22 cellular contexts compared by ENCODE assay signal in the genomic region with DNA sequence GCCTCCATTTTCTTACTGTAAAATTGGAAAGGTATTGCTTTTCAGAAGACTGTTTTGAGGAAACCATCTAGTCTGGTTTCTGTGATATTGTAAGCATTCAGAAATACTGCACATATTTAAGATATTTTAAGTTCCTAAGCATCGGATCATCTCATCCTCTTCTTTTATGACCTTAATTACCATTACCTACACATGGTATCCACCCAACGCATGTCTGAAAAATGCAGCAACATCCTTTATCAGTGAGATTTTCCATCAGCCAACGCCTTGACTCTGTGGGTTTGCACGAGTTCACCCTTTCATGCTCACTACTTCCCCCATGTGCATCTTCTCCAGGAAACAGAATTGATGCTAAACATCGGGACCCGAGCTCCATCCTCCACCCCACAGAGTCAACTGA.
DNase-seq lines count a peak whose midpoint lies in the region; ATAC-seq and TF ChIP-seq lines count a peak whose summit lies in the region.
"Had no signal": no experiment of that assay in that cellular context is flagged by ENCODE, and none has a peak within 500 bp of the region (broad histone marks: within the 10 kb centered on the region; RNA-seq: fewer than 3 reads in every experiment).

No MANE protein-coding gene starts in this region.

- no CpG with 5 or more reads among the region's 6 CpGs for WGBS in trophoblast cell (ENCODE audit: extremely low coverage, insufficient coverage, insufficient read length)

- DNase-seq in EH (ENCODE audit: low read depth) (peak; percentile 80), HFFc6 (peak; percentile 82), amniotic epithelial cell (ENCODE audit: low read depth) (peak; percentile 3), trophoblast cell (peak; percentile 9 to 55), uterus (no peak)
- DNase-seq in activated CD4-positive, alpha-beta T cell treated with anti-CD3 and anti-CD28 coated beads for 48 hours: no peak
- DNase-seq: GOT3; HCEC 1CT; NCI-H1105; NCI-H2029 treated with DMSO at 0.1 percent for 48 hours; NCI-H2171; NCI-H345; NCI-H524; NCI-H774; NK-92 treated with Interleukin-12 subunit alpha and Interleukin-12 subunit beta, amount 100 ng/mL, for 24 hours; SHP77 treated with DMSO at 0.1 percent for 48 hours had no signal

- TF ChIP-seq CTCF in HFFc6 (IDR thresholded peaks at IDR 0.05) (no peak), uterus (IDR thresholded peaks at IDR 0.05) (no peak)

- H3K9ac ChIP-seq in trophoblast cell (ENCODE audit: low read length): no peak overlapping the region
- H3K9ac ChIP-seq: KMS-11 had no signal

- H3K4me2 ChIP-seq in trophoblast cell (ENCODE audit: low read length): no peak overlapping the region
- H3K4me2 ChIP-seq: KMS-11 had no signal

- H3K27ac ChIP-seq in trophoblast cell (ENCODE audit: low read depth, low read length) (no peak overlapping the region), uterus (no peak overlapping the region)
- H3K27ac ChIP-seq: C4-2B, HL-60, KMS-11, RWPE1 had no signal

- no peak overlapping the region for H3K14ac ChIP-seq in trophoblast cell (ENCODE audit: low read length)

- no peak overlapping the region for H2AFZ ChIP-seq in trophoblast cell (ENCODE audit: insufficient read depth, low read length, poor library complexity)

- H3K4ac ChIP-seq in trophoblast cell (ENCODE audit: low read depth, low read length): no peak overlapping the region

- H3K9me3 Mint-ChIP-seq in HFFc6: no peaks in the 10 kb centered on the region

- TF ChIP-seq POLR2A in uterus (IDR thresholded peaks at IDR 0.05): no peak

- H3K18ac ChIP-seq in trophoblast cell (ENCODE audit: low read length): no peak overlapping the region

- H3K4me1 ChIP-seq in trophoblast cell (ENCODE audit: control insufficient read depth in 1 of 2, insufficient read depth in 2 of 2, low read length in 2 of 2) (no peaks in the 10 kb centered on the region), uterus (no peaks in the 10 kb centered on the region)

- H3K27me3 Mint-ChIP-seq in HFFc6 (ENCODE audit: insufficient read depth): no peaks in the 10 kb centered on the region; the same call in 1 of the 2 replicates

- H3K23ac ChIP-seq in trophoblast cell (ENCODE audit: low read length): no peak overlapping the region

- no peaks in the 10 kb centered on the region for H3K79me2 ChIP-seq in trophoblast cell (ENCODE audit: control insufficient read depth, insufficient read depth, low read length, poor library complexity)

- H2AK5ac ChIP-seq in trophoblast cell (ENCODE audit: low read length): no peak overlapping the region

- H2BK5ac ChIP-seq in trophoblast cell (ENCODE audit: low read depth, low read length, poor library complexity): no peak overlapping the region

- no peaks in the 10 kb centered on the region for H3K79me1 ChIP-seq in trophoblast cell (ENCODE audit: low read length)

- H4K12ac ChIP-seq in trophoblast cell (ENCODE audit: low read depth, low read length): no peak overlapping the region

- H2BK120ac ChIP-seq in trophoblast cell (ENCODE audit: insufficient read depth, low read length, poor library complexity): no peak overlapping the region

- H3K4me3 ChIP-seq in trophoblast cell (ENCODE audit: low read depth, low read length) (no peak overlapping the region), uterus (no peak overlapping the region)
- H3K4me3 ChIP-seq: GM12878 had no signal

- H3K27me3 ChIP-seq in trophoblast cell (ENCODE audit: insufficient read depth, low read length) (no peaks in the 10 kb centered on the region), uterus (no peaks in the 10 kb centered on the region)

- ATAC-seq in GM21528 (IDR thresholded peaks at IDR 0.05; ENCODE audit: low FRiP score, unreplicated experiment): no peak
- ATAC-seq: GM12878 had no signal

- H3K4me1 Mint-ChIP-seq in HFFc6 (ENCODE audit: low read depth): peaks cover 60% of the 10 kb centered on the region

- H4K8ac ChIP-seq in trophoblast cell (ENCODE audit: low read depth, low read length): no peak overlapping the region

- no peaks in the 10 kb centered on the region for H3K36me3 Mint-ChIP-seq in HFFc6 (ENCODE audit: low read depth)

- intact Hi-C loops in uterus (cut with DNase I; ENCODE audit: low total_unique reads): no loop called here

- H3K36me3 ChIP-seq in trophoblast cell (ENCODE audit: control insufficient read depth in 1 of 2, insufficient read depth in 2 of 2, low read length in 2 of 2) (no peaks in the 10 kb centered on the region), uterus (no peaks in the 10 kb centered on the region)

- peak overlapping the region; percentile 69 for H3K4me3 Mint-ChIP-seq in HFFc6

- no peaks in the 10 kb centered on the region for H3K9me3 ChIP-seq in trophoblast cell (ENCODE audit: insufficient read depth, low read depth, low read length)
- no peaks in the 10 kb centered on the region for H3K9me3 ChIP-seq in uterus

- no peak overlapping the region for H2BK12ac ChIP-seq in trophoblast cell (ENCODE audit: low read length)

- H4K91ac ChIP-seq in trophoblast cell (ENCODE audit: low read depth, low read length): no peak overlapping the region

- peak overlapping the region; percentile 91 for H3K27ac Mint-ChIP-seq in HFFc6

Comparison
In these comparisons a context has a peak if more than half of its experiments do, and no peak if none do; other contexts are left out.
1. DNase-seq: peak in EH (single experiment), HFFc6 (single experiment), amniotic epithelial cell (single experiment) and trophoblast cell (2 of 2); none in uterus (0 of 2) and activated CD4-positive, alpha-beta T cell treated with anti-CD3 and anti-CD28 coated beads for 48 hours (single experiment).